Comparison of ENCODE assay signal across 7 cellular contexts in the genomic region with DNA sequence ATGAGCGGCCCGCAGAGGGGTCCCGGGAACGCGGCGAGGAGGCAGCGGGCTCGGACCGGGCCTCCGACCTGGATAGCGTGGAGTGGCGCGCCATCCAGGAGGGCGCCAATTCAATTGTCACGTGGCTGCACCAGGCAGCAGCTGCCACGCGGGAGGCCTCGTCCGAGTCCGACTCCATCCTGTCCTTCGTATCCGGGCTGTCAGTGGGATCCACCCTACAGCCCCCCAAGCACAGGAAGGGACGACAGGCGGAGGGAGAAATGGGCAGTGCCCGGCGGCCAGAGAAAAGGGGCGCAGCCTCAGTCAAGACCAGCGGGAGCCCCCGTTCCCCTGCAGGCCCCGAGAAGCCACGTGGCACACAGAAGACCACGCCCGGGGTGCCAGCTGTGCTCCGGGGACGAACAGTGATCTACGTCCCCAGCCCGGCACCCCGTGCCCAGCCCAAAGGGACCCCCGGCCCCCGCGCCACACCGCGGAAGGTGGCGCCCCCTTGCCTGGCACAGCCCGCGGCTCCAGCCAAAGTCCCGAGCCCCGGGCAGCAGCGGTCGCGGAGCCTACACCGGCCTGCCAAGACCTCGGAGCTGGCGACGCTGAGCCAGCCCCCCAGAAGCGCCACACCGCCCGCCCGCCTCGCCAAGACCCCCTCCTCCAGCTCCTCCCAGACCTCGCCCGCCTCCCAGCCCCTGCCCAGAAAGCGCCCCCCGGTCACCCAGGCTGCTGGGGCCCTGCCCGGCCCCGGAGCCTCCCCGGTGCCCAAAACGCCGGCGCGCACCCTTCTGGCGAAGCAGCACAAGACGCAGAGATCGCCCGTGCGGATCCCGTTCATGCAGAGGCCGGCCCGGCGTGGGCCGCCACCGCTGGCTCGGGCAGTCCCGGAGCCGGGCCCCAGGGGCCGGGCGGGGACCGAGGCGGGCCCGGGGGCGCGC.
A peak's percentile ranks its signal among the peaks of the same experiment; 100 is the strongest.
DNase-seq lines count a peak whose midpoint lies in the region.
"Had no signal": no experiment of that assay in that cellular context is flagged by ENCODE, and none has a peak within 500 bp of the region (broad histone marks: within the 10 kb centered on the region; RNA-seq: fewer than 3 reads in every experiment).

No MANE protein-coding gene starts in this region.

- no peaks in the 10 kb centered on the region for H3K9me3 ChIP-seq in HAP-1

- no peaks in the 10 kb centered on the region for H3K36me3 Mint-ChIP-seq in activated naive CD8-positive, alpha-beta T cell

- in situ Hi-C loops in HAP-1 (cut with MboI; ENCODE audit: low sequenced_read_pairs) = no loop called here

- H3K4me3 ChIP-seq in HAP-1 = peak overlapping the region; percentile 42

- no peaks in the 10 kb centered on the region for H3K27me3 ChIP-seq in HAP-1 (ENCODE audit: low read depth)

- no peaks in the 10 kb centered on the region for H3K27me3 Mint-ChIP-seq in activated naive CD8-positive, alpha-beta T cell

- H3K4me1 Mint-ChIP-seq in activated naive CD8-positive, alpha-beta T cell (ENCODE audit: low read depth) = peaks cover 10% of the 10 kb centered on the region

- H3K4me1 ChIP-seq in HAP-1 = peaks cover 10% of the 10 kb centered on the region

- H3K4me3 Mint-ChIP-seq in activated naive CD8-positive, alpha-beta T cell = peak overlapping the region; percentile 53

- H3K9me3 Mint-ChIP-seq in activated naive CD8-positive, alpha-beta T cell (ENCODE audit: low read depth) = no peaks in the 10 kb centered on the region

- H3K36me3 ChIP-seq in HAP-1 (replicated peaks) = no peaks in the 10 kb centered on the region

- no peak overlapping the region for H3K27ac Mint-ChIP-seq in activated naive CD8-positive, alpha-beta T cell

- peak in 1 of 2 experiments; percentile 72 for DNase-seq in HAP-1 (ENCODE audit: low spot score in 2 of 2)
- peak; percentile 55 for DNase-seq in retina
- no peak for DNase-seq in activated gamma-delta T cell (lab: John Stamatoyannopoulos, UW)
- no peak for DNase-seq in effector CD8-positive, alpha-beta T cell (lab: John Stamatoyannopoulos, UW)
- DNase-seq in hypothalamus (lab: John Stamatoyannopoulos, UW) = no peak
- DNase-seq: amygdala had no signal
